Comparison of ENCODE assay signal across 8 cellular contexts in genomic region chr1:210400043-210400840, GRCh38.
DNase-seq lines count a peak whose midpoint lies in the region; ATAC-seq and TF ChIP-seq lines count a peak whose summit lies in the region.

No MANE protein-coding gene starts in this region.

- H3K9me3 Mint-ChIP-seq in activated CD8-positive, alpha-beta T cell treated with anti-CD3 and anti-CD28 coated beads for 36 hours: no peaks in the 10 kb centered on the region
- peaks cover 0 to 5% (median 3%) of the 10 kb centered on the region in 11 donors for H3K9me3 Mint-ChIP-seq in naive thymus-derived CD4-positive, alpha-beta T cell

- no peak overlapping the region for H3K27ac ChIP-seq in naive thymus-derived CD4-positive, alpha-beta T cell (ENCODE audit: low read depth, low read length)
- no peak overlapping the region for H3K27ac ChIP-seq in tibial nerve

- H3K27me3 Mint-ChIP-seq in activated CD8-positive, alpha-beta T cell treated with anti-CD3 and anti-CD28 coated beads for 36 hours: peaks cover 2% of the 10 kb centered on the region
- peaks cover 0 to 10% (median 0%) of the 10 kb centered on the region in 5 donors for H3K27me3 Mint-ChIP-seq in naive thymus-derived CD4-positive, alpha-beta T cell

- POLR2A ChIA-PET in activated CD8-positive, alpha-beta T cell treated with anti-CD3 and anti-CD28 coated beads for 36 hours (lab: Charles Lee): interaction anchor here (0.6 to 5.5 kb wide), 9 partner anchors 9 to 538 kb away, joined by 3 to 78 read pairs (median 4); no protein-coding TSS in a partner anchor
- POLR2A ChIA-PET in naive thymus-derived CD4-positive, alpha-beta T cell (lab: Charles Lee): no interaction called here

- H3K9me3 ChIP-seq in naive thymus-derived CD4-positive, alpha-beta T cell (ENCODE audit: control insufficient read depth in 2 of 3, low read length in 3 of 3): no peaks in the 10 kb centered on the region
- H3K9me3 ChIP-seq in tibial nerve: no peaks in the 10 kb centered on the region

- no peak for TF ChIP-seq EP300 in tibial nerve (IDR thresholded peaks at IDR 0.05)

- no peaks in the 10 kb centered on the region for H3K27me3 ChIP-seq in naive thymus-derived CD4-positive, alpha-beta T cell (ENCODE audit: control insufficient read depth in 2 of 2, insufficient read depth in 2 of 2, low read length in 2 of 2)
- H3K27me3 ChIP-seq in tibial nerve: no peaks in the 10 kb centered on the region

- CTCF ChIA-PET in activated CD8-positive, alpha-beta T cell treated with anti-CD3 and anti-CD28 coated beads for 36 hours (lab: Charles Lee): interaction anchor here (0.7 to 12.9 kb wide), 32 partner anchors 9 to 1102 kb away, joined by 3 to 114 read pairs (median 4); partner anchors contain the start of genes KCNH1 and TRAF5
- CTCF ChIA-PET in naive thymus-derived CD4-positive, alpha-beta T cell (lab: Charles Lee): interaction anchor here (1.0 kb wide), 1 partner anchor 9 kb away, joined by 4 read pairs; no protein-coding TSS in a partner anchor

- no peak for TF ChIP-seq POLR2A in tibial nerve (IDR thresholded peaks at IDR 0.05)

- H3K27ac Mint-ChIP-seq in activated CD8-positive, alpha-beta T cell treated with anti-CD3 and anti-CD28 coated beads for 36 hours: peak overlapping the region; percentile 91
- no peak overlapping the region for H3K27ac Mint-ChIP-seq in naive thymus-derived CD4-positive, alpha-beta T cell

- no peaks in the 10 kb centered on the region for H3K36me3 ChIP-seq in naive thymus-derived CD4-positive, alpha-beta T cell (ENCODE audit: control insufficient read depth in 2 of 3, insufficient read depth in 3 of 3, low read length in 3 of 3)
- H3K36me3 ChIP-seq in tibial nerve: peaks cover 0 to 4% (median 0%) of the 10 kb centered on the region in 3 donors

- ATAC-seq in GM19467 (IDR thresholded peaks at IDR 0.05; ENCODE audit: unreplicated experiment) (peak; percentile 89), HG03520 (IDR thresholded peaks at IDR 0.05; ENCODE audit: unreplicated experiment) (peak; percentile 94)
- peak; percentile 77 for ATAC-seq in activated CD8-positive, alpha-beta T cell treated with anti-CD3 and anti-CD28 coated beads for 36 hours
- peak; percentile 79 for ATAC-seq in naive thymus-derived CD4-positive, alpha-beta T cell

- TF ChIP-seq CTCF in activated CD8-positive, alpha-beta T cell treated with anti-CD3 and anti-CD28 coated beads for 36 hours (IDR thresholded peaks at IDR 0.05): peak; percentile 78
- TF ChIP-seq CTCF in epithelial cell of esophagus (IDR thresholded peaks at IDR 0.05; ENCODE audit: insufficient read depth, low read depth, low read length, missing control alignments) (peak; percentile 95), tibial nerve (IDR thresholded peaks at IDR 0.05) (peak; percentile 70 to 87 (median 79))

- peaks cover 7 to 13% of the 10 kb centered on the region in 2 donors for H3K4me1 ChIP-seq in naive thymus-derived CD4-positive, alpha-beta T cell (ENCODE audit: control insufficient read depth in 2 of 2, insufficient read depth in 2 of 2, low read length in 2 of 2)
- H3K4me1 ChIP-seq in tibial nerve: peaks cover 0 to 10% (median 0%) of the 10 kb centered on the region in 4 donors

- peaks cover 6% of the 10 kb centered on the region for H3K36me3 Mint-ChIP-seq in activated CD8-positive, alpha-beta T cell treated with anti-CD3 and anti-CD28 coated beads for 36 hours (ENCODE audit: low read depth)
- H3K36me3 Mint-ChIP-seq in naive thymus-derived CD4-positive, alpha-beta T cell: peaks cover 0 to 3% (median 0%) of the 10 kb centered on the region in 5 donors

- H3K4me3 ChIP-seq in epithelial cell of esophagus (ENCODE audit: low read length) (no peak overlapping the region), tibial nerve (no peak overlapping the region)
- no peak overlapping the region for H3K4me3 ChIP-seq in naive thymus-derived CD4-positive, alpha-beta T cell (ENCODE audit: low read length)

- 65 to 67% methylated on average over 5 of the region's 5 CpGs for WGBS in tibial nerve, 2 donors

- H3K4me3 Mint-ChIP-seq in activated CD8-positive, alpha-beta T cell treated with anti-CD3 and anti-CD28 coated beads for 36 hours: peak overlapping the region; percentile 38
- peak overlapping the region in 1 of 10 donors; percentile 65 for H3K4me3 Mint-ChIP-seq in naive thymus-derived CD4-positive, alpha-beta T cell

- DNase-seq in DMS153 (lab: John Stamatoyannopoulos, UW): peak; percentile 57
- DNase-seq in NCI-H774 (lab: John Stamatoyannopoulos, UW): peak; percentile 27
- peak; percentile 85 for DNase-seq in activated CD8-positive, alpha-beta T cell treated with anti-CD3 and anti-CD28 coated beads for 36 hours
- DNase-seq in epithelial cell of esophagus (ENCODE audit: low read depth): peak; percentile 77
- peak in 6 of 9 donors; percentile 2 to 45 (median 11) for DNase-seq in naive thymus-derived CD4-positive, alpha-beta T cell
- peak; percentile 37 to 62 for DNase-seq in tibial nerve (ENCODE audit: low spot score in 2 of 2)

- intact Hi-C loops in activated CD8-positive, alpha-beta T cell treated with anti-CD3 and anti-CD28 coated beads for 36 hours (cut with micrococcal nuclease): loop anchor here (1.0 to 10.0 kb wide), 3 partner anchors 26 to 735 kb away; partner anchors contain the start of gene KCNH1
- intact Hi-C loops in naive thymus-derived CD4-positive, alpha-beta T cell (cut with micrococcal nuclease): loop anchor here (1.0 to 2.0 kb wide), 6 partner anchors 26 to 540 kb away; partner anchors contain the start of gene HHAT (in 1 of the 2)

- H3K4me1 Mint-ChIP-seq in activated CD8-positive, alpha-beta T cell treated with anti-CD3 and anti-CD28 coated beads for 36 hours (ENCODE audit: low read depth): peaks cover 42% of the 10 kb centered on the region
- peaks cover 6 to 26% (median 12%) of the 10 kb centered on the region in 7 donors for H3K4me1 Mint-ChIP-seq in naive thymus-derived CD4-positive, alpha-beta T cell

Comparison
In these comparisons a context has a peak if more than half of its experiments do, and no peak if none do; other contexts are left out.
1. DNase-seq: peak in every context shown above with its lines; median percentile 85 in activated CD8-positive, alpha-beta T cell treated with anti-CD3 and anti-CD28 coated beads for 36 hours; 77 in epithelial cell of esophagus; 57 in DMS153; 50 in tibial nerve; 27 in NCI-H774; 11 in naive thymus-derived CD4-positive, alpha-beta T cell.